8 cellular contexts compared by ENCODE assay signal in genomic region chrX:19682712-19683331, GRCh38.
DNase-seq lines count a peak whose midpoint lies in the region; ATAC-seq, FAIRE-seq and TF ChIP-seq lines count a peak whose summit lies in the region.

No MANE protein-coding gene starts in this region.

- peak; percentile 82 for FAIRE-seq in GM19239 (lab: Jason Lieb, UNC)

- in situ Hi-C loops in astrocyte of the cerebellum (cut with HindIII; ENCODE audit: low sequenced_read_pairs), result no loop called here

- H3K27me3 ChIP-seq in kidney epithelial cell (ENCODE audit: control insufficient read depth, insufficient read depth, low read length), result no peaks in the 10 kb centered on the region

- no peaks in the 10 kb centered on the region for H3K36me3 ChIP-seq in kidney epithelial cell (ENCODE audit: control insufficient read depth, insufficient read depth, low read length)

- TF ChIP-seq CTCF in astrocyte of the cerebellum (IDR thresholded peaks at IDR 0.05; ENCODE audit: low read depth, low read length, missing control alignments) (no peak), kidney epithelial cell (IDR thresholded peaks at IDR 0.05; ENCODE audit: insufficient read depth, low read length, poor library complexity, severe bottlenecking) (no peak)

- ATAC-seq in HG03432 (IDR thresholded peaks at IDR 0.05; ENCODE audit: unreplicated experiment), result peak; percentile 82

- DNase-seq in A172 (ENCODE audit: low spot score) (peak; percentile 82), GM19239 (ENCODE audit: insufficient read length, low spot score) (peak; percentile 18), T-helper 9 cell (peak; percentile 66), astrocyte of the cerebellum (ENCODE audit: low read depth) (peak; percentile 90), kidney epithelial cell (ENCODE audit: low read depth) (peak; percentile 74), DMS114 treated with DMSO at 0.1 percent for 48 hours (lab: John Stamatoyannopoulos, UW; ENCODE audit: unreplicated experiment) (no peak)
- peak; percentile 69 to 70 for DNase-seq in stimulated activated CD4-positive, alpha-beta T cell treated with anti-CD3 and anti-CD28 coated beads, Interleukin-2, amount 100 ng/mL, for 24 hours

- H3K4me3 ChIP-seq in astrocyte of the cerebellum (ENCODE audit: low read depth, low read length), result no peak overlapping the region
- no peak overlapping the region for H3K4me3 ChIP-seq in kidney epithelial cell (ENCODE audit: low read depth, low read length)
